1 cellular context compared by ENCODE assay signal in the genomic region with DNA sequence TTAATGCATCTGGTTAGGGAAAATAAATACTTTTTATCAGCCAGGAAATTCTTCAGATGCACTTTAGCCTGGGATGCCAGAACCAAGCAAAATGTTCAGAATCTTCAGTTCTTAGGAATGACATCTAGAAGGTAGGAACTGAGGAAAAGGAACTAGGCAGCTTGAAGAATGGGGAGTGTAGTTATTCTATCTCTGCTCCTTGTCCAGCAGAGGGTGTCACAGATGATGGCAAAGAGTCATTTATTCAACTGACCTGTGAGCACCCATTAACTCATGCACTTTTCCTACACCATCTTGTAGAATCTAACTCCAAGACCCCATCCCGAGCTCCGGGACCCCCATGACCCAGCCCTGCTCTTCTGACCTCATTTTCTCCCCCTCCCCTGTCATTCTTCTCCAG.
TF ChIP-seq lines count a peak whose summit lies in the region.

No MANE protein-coding gene starts in this region.

TF ChIP-seq in GM23338, 12 proteins besides CTCF, POLR2A, EP300 and RAD21 (continued from another document):
- TF ChIP-seq, protein P1, sequence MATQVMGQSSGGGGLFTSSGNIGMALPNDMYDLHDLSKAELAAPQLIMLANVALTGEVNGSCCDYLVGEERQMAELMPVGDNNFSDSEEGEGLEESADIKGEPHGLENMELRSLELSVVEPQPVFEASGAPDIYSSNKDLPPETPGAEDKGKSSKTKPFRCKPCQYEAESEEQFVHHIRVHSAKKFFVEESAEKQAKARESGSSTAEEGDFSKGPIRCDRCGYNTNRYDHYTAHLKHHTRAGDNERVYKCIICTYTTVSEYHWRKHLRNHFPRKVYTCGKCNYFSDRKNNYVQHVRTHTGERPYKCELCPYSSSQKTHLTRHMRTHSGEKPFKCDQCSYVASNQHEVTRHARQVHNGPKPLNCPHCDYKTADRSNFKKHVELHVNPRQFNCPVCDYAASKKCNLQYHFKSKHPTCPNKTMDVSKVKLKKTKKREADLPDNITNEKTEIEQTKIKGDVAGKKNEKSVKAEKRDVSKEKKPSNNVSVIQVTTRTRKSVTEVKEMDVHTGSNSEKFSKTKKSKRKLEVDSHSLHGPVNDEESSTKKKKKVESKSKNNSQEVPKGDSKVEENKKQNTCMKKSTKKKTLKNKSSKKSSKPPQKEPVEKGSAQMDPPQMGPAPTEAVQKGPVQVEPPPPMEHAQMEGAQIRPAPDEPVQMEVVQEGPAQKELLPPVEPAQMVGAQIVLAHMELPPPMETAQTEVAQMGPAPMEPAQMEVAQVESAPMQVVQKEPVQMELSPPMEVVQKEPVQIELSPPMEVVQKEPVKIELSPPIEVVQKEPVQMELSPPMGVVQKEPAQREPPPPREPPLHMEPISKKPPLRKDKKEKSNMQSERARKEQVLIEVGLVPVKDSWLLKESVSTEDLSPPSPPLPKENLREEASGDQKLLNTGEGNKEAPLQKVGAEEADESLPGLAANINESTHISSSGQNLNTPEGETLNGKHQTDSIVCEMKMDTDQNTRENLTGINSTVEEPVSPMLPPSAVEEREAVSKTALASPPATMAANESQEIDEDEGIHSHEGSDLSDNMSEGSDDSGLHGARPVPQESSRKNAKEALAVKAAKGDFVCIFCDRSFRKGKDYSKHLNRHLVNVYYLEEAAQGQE (IDR thresholded peaks at IDR 0.05; ENCODE audit: unreplicated experiment): no peak
- TF ChIP-seq JUNB (IDR thresholded peaks at IDR 0.05; ENCODE audit: unreplicated experiment) (no peak), STAT1 (IDR thresholded peaks at IDR 0.05; ENCODE audit: unreplicated experiment) (no peak), ZNF331 (CRISPR knock-in tag; IDR thresholded peaks at IDR 0.05; ENCODE audit: low read depth) (no peak), EZH2phosphoT487 (IDR thresholded peaks at IDR 0.05; ENCODE audit: unreplicated experiment) (no peak), CREB1 (CRISPR knock-in tag; IDR thresholded peaks at IDR 0.05; ENCODE audit: low read depth) (no peak), ZNF114 (CRISPR knock-in tag; IDR thresholded peaks at IDR 0.05) (no peak), EZH2 (IDR thresholded peaks at IDR 0.05; ENCODE audit: low read depth, unreplicated experiment) (no peak), POLR2AphosphoS5 (IDR thresholded peaks at IDR 0.05; ENCODE audit: low read depth) (no peak)
- TF ChIP-seq, protein P2, sequence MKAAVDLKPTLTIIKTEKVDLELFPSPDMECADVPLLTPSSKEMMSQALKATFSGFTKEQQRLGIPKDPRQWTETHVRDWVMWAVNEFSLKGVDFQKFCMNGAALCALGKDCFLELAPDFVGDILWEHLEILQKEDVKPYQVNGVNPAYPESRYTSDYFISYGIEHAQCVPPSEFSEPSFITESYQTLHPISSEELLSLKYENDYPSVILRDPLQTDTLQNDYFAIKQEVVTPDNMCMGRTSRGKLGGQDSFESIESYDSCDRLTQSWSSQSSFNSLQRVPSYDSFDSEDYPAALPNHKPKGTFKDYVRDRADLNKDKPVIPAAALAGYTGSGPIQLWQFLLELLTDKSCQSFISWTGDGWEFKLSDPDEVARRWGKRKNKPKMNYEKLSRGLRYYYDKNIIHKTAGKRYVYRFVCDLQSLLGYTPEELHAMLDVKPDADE (IDR thresholded peaks at IDR 0.05): no peak
